In genomic region chr16:85652431-85653221, GRCh38 we compare ENCODE assay signal across 8 cellular contexts. TPM values are rescaled to one million over a fixed set of nuclear protein-coding genes. Genes with fewer than 3 reads are reported as not detected.
DNase-seq lines count a peak whose midpoint lies in the region; ATAC-seq, FAIRE-seq and TF ChIP-seq lines count a peak whose summit lies in the region.

No MANE protein-coding gene starts in this region.

- no peak for FAIRE-seq in HTR-8/SVneo (lab: Jason Lieb, UNC)

- H4K8ac ChIP-seq in neuronal stem cell (ENCODE audit: low read depth, low read length) = peak overlapping the region; percentile 1

- no peak for TF ChIP-seq CTCF in esophagus squamous epithelium (IDR thresholded peaks at IDR 0.05)

- H4K91ac ChIP-seq in neuronal stem cell (ENCODE audit: low read depth, low read length, poor library complexity) = no peak overlapping the region

- H3K4me2 ChIP-seq in neuronal stem cell (ENCODE audit: insufficient read depth, low read length, poor library complexity, severe bottlenecking) = no peak overlapping the region

- H3K4me3 ChIP-seq in esophagus squamous epithelium = no peak overlapping the region
- no peak overlapping the region for H3K4me3 ChIP-seq in neuronal stem cell (ENCODE audit: low read length in 2 of 2)

- no peak overlapping the region for H2AFZ ChIP-seq in neuronal stem cell (ENCODE audit: low read length)

- H3K14ac ChIP-seq in neuronal stem cell (ENCODE audit: low read length) = peak overlapping the region; percentile 89

- H2BK120ac ChIP-seq in neuronal stem cell (ENCODE audit: low read depth, low read length) = no peak overlapping the region

- H3K27ac ChIP-seq in esophagus squamous epithelium (peak overlapping the region; percentile 44 to 86 (median 72)), neuronal stem cell (replicated peaks; ENCODE audit: low read length) (peak overlapping the region; percentile 57)

- peak overlapping the region; percentile 95 for H3K18ac ChIP-seq in neuronal stem cell (ENCODE audit: low read length)

- H3K23ac ChIP-seq in neuronal stem cell (ENCODE audit: low read depth, low read length, poor library complexity) = peak overlapping the region; percentile 73

- peak; percentile 28 for DNase-seq in stimulated activated CD4-positive, alpha-beta T cell treated with anti-CD3 and anti-CD28 coated beads, Interleukin-15, amount 100 ng/mL, for 24 hours
- DNase-seq in stimulated activated CD4-positive, alpha-beta T cell treated with anti-CD3 and anti-CD28 coated beads, Interleukin-4, amount 100 ng/mL, for 1 hour = no peak
- DNase-seq in SHP77 (lab: John Stamatoyannopoulos, UW) = peak; percentile 71 to 77
- no peak for DNase-seq in esophagus squamous epithelium (lab: John Stamatoyannopoulos, UW)
- DNase-seq in neuronal stem cell (ENCODE audit: low spot score) = no peak
- DNase-seq in HTR-8/SVneo (ENCODE audit: insufficient read length, low spot score) = no peak
- DNase-seq in NCI-H2107 (lab: John Stamatoyannopoulos, UW) = no peak

- peak overlapping the region; percentile 75 for H2BK15ac ChIP-seq in neuronal stem cell (ENCODE audit: low read length)

- H3K4me1 ChIP-seq in esophagus squamous epithelium = peaks cover 4 to 43% (median 20%) of the 10 kb centered on the region in 3 donors
- peaks cover 19 to 23% of the 10 kb centered on the region in 2 donors for H3K4me1 ChIP-seq in neuronal stem cell (ENCODE audit: control insufficient read depth in 2 of 2, insufficient read depth in 1 of 2, low read depth in 1 of 2, low read length in 2 of 2)

- peaks cover 6% of the 10 kb centered on the region for H3K79me1 ChIP-seq in neuronal stem cell (ENCODE audit: low read depth, low read length)

- peak overlapping the region; percentile 44 for H3K9ac ChIP-seq in neuronal stem cell (ENCODE audit: low read depth, low read length, poor library complexity)

- no peaks in the 10 kb centered on the region for H3K9me3 ChIP-seq in esophagus squamous epithelium
- H3K9me3 ChIP-seq in neuronal stem cell (replicated peaks in 1 of 2; ENCODE audit: control insufficient read depth in 2 of 2, insufficient read depth in 1 of 2, low read depth in 1 of 2, low read length in 2 of 2) = no peaks in the 10 kb centered on the region

- H2BK12ac ChIP-seq in neuronal stem cell (ENCODE audit: low read length) = peak overlapping the region; percentile 46

- intact Hi-C loops in esophagus squamous epithelium (cut with DNase I) = no loop called here

- peak overlapping the region; percentile 90 for H2BK5ac ChIP-seq in neuronal stem cell (ENCODE audit: low read length)

- H2AK5ac ChIP-seq in neuronal stem cell (ENCODE audit: low read depth, low read length) = peak overlapping the region; percentile 99

- H3K27me3 ChIP-seq in esophagus squamous epithelium (no peaks in the 10 kb centered on the region), neuronal stem cell (ENCODE audit: control insufficient read depth in 3 of 3, insufficient read depth in 3 of 3, low read depth in 1 of 3, low read length in 3 of 3) (no peaks in the 10 kb centered on the region)

- 30 to 40% methylated on average over 6 to 20 of the region's 35 CpGs for WGBS in esophagus squamous epithelium, 2 donors
- WGBS in neuronal stem cell (ENCODE audit: extremely low coverage in 2 of 2, insufficient read length in 2 of 2, insufficient replicate concordance in 1 of 2), 2 donors = no CpG with 5 or more reads among the region's 35 CpGs

- ATAC-seq in HG02763 (IDR thresholded peaks at IDR 0.05; ENCODE audit: unreplicated experiment) = no peak

- H3K36me3 ChIP-seq in esophagus squamous epithelium (peaks cover 34 to 81% (median 38%) of the 10 kb centered on the region in 3 donors), neuronal stem cell (replicated peaks in 1 of 2; ENCODE audit: control insufficient read depth in 2 of 2, insufficient read depth in 2 of 2, low read length in 2 of 2) (peaks cover 16 to 72% of the 10 kb centered on the region in 2 donors)

- TF ChIP-seq POLR2A in esophagus squamous epithelium (IDR thresholded peaks at IDR 0.05) = no peak

- peak overlapping the region; percentile 89 for H3K4ac ChIP-seq in neuronal stem cell (ENCODE audit: low read length)

RNA-seq across cellular contexts. Expression of gene GINS2, which starts 36.1 kb away (rescaled TPM):
- 10 to 100 TPM in 1 of 4 donors, 1 to 10 TPM in 3; 2.5 to 12.6 (median 6.7) TPM for total RNA-seq in esophagus squamous epithelium
- polyA plus RNA-seq in neuronal stem cell (2013, experiment 1 of 2) = 32.2 TPM
- 33.2 TPM for polyA plus RNA-seq in neuronal stem cell (2013, experiment 2 of 2)

RNA-seq across cellular contexts. Expression of gene GSE1, which starts 39.5 kb away (rescaled TPM):
- 10 to 100 TPM; 24.6 to 33.6 (median 28.9) TPM for total RNA-seq in esophagus squamous epithelium
- polyA plus RNA-seq in neuronal stem cell (2013, experiment 1 of 2) = 5.7 TPM
- 6.2 TPM for polyA plus RNA-seq in neuronal stem cell (2013, experiment 2 of 2)

Comparison
In these comparisons a context has a peak if more than half of its experiments do, and no peak if none do; other contexts are left out.
1. DNase-seq: peak in stimulated activated CD4-positive, alpha-beta T cell treated with anti-CD3 and anti-CD28 coated beads, Interleukin-15, amount 100 ng/mL, for 24 hours (single experiment) and SHP77 (2 of 2); none in stimulated activated CD4-positive, alpha-beta T cell treated with anti-CD3 and anti-CD28 coated beads, Interleukin-4, amount 100 ng/mL, for 1 hour (single experiment), esophagus squamous epithelium (single experiment), neuronal stem cell (single experiment), HTR-8/SVneo (single experiment) and NCI-H2107 (single experiment).